ENCODE assay signal across 24 cellular contexts in genomic region chr6:96563853-96564252, GRCh38. TPM values are rescaled to one million over a fixed set of nuclear protein-coding genes. Genes with fewer than 3 reads are reported as not detected.
DNase-seq lines count a peak whose midpoint lies in the region; ATAC-seq and TF ChIP-seq lines count a peak whose summit lies in the region.
"Had no signal": no experiment of that assay in that cellular context is flagged by ENCODE, and none has a peak within 500 bp of the region (broad histone marks: within the 10 kb centered on the region; RNA-seq: fewer than 3 reads in every experiment).

No MANE protein-coding gene starts in this region.

- no peak for TF ChIP-seq CTCF in nephron (IDR thresholded peaks at IDR 0.05; ENCODE audit: unreplicated experiment in 3 of 3)
- TF ChIP-seq CTCF in activated CD8-positive, alpha-beta T cell treated with anti-CD3 and anti-CD28 coated beads for 36 hours (IDR thresholded peaks at IDR 0.05), result no peak

- DNase-seq in iPS-NIHi11 (ENCODE audit: low spot score) (no peak), MG63 (no peak)
- DNase-seq in activated CD8-positive, alpha-beta T cell treated with anti-CD3 and anti-CD28 coated beads for 36 hours, result no peak
- no peak for DNase-seq in stimulated activated CD4-positive, alpha-beta T cell treated with anti-CD3 and anti-CD28 coated beads, Interleukin-12 subunit alpha, Interleukin-12 subunit beta, amount 100 ng/mL, for 4 hours
- DNase-seq: ACHN; activated B cell treated with CpG ODN at 0.5 μM for 24 hours; activated CD4-positive, alpha-beta memory T cell treated with anti-CD3 and anti-CD28 coated beads, Interleukin-2, amount 10 ng/mL, durations not matched to agents 7 days and 5 days; activated naive CD4-positive, alpha-beta T cell treated with anti-CD3 and anti-CD28 coated beads, Interleukin-2, amount 10 ng/mL, durations not matched to agents 7 days and 5 days; activated T-cell treated with anti-CD3 and anti-CD28 coated beads, Interleukin-2, amount 50 U/mL, for 24 hours; Calu3; effector CD8-positive, alpha-beta T cell; mucosa of descending colon; NCI-H1105 treated with DMSO at 0.1 percent for 48 hours; NCI-H2107; NCI-H510A; spleen; stimulated activated CD4-positive, alpha-beta T cell treated with anti-CD3 and anti-CD28 coated beads, Interleukin-4, amount 100 ng/mL, for 4 hours had no signal

- H3K4me3 ChIP-seq in MG63, result no peak overlapping the region
- H3K4me3 ChIP-seq: BLaER1 treated with 17β-estradiol and CSF1 and Interleukin-3, amounts not matched to agents 10 nM and 100 nM; mucosa of descending colon had no signal

- no peaks in the 10 kb centered on the region for H3K36me3 ChIP-seq in MG63
- H3K36me3 ChIP-seq: BLaER1 treated with 17β-estradiol and CSF1 and Interleukin-3, amounts not matched to agents 10 nM and 100 nM; spleen had no signal

- intact Hi-C loops in activated CD8-positive, alpha-beta T cell treated with anti-CD3 and anti-CD28 coated beads for 36 hours (cut with micrococcal nuclease), result no loop called here

- peaks cover 4% of the 10 kb centered on the region for H3K27me3 Mint-ChIP-seq in nephron (ENCODE audit: low read depth)
- peaks cover 11% of the 10 kb centered on the region for H3K27me3 Mint-ChIP-seq in activated CD8-positive, alpha-beta T cell treated with anti-CD3 and anti-CD28 coated beads for 36 hours

- POLR2A ChIA-PET in activated CD8-positive, alpha-beta T cell treated with anti-CD3 and anti-CD28 coated beads for 36 hours (lab: Charles Lee), result no interaction called here

- peak overlapping the region in 2 of 3 experiments; percentile 43 to 61 for H3K4me3 Mint-ChIP-seq in nephron
- no peak overlapping the region for H3K4me3 Mint-ChIP-seq in activated CD8-positive, alpha-beta T cell treated with anti-CD3 and anti-CD28 coated beads for 36 hours
- H3K4me3 Mint-ChIP-seq: activated B cell treated with CpG ODN at 0.5 μM for 24 hours; activated CD4-positive, alpha-beta memory T cell treated with anti-CD3 and anti-CD28 coated beads, Interleukin-2, amount 10 ng/mL, durations not matched to agents 7 days and 5 days; activated naive CD4-positive, alpha-beta T cell treated with anti-CD3 and anti-CD28 coated beads, Interleukin-2, amount 10 ng/mL, durations not matched to agents 7 days and 5 days; activated T-cell treated with anti-CD3 and anti-CD28 coated beads, Interleukin-2, amount 50 U/mL, for 24 hours had no signal

- H3K4me1 Mint-ChIP-seq in nephron, result peaks cover 3% of the 10 kb centered on the region
- peaks cover 3% of the 10 kb centered on the region for H3K4me1 Mint-ChIP-seq in activated CD8-positive, alpha-beta T cell treated with anti-CD3 and anti-CD28 coated beads for 36 hours (ENCODE audit: low read depth)
- H3K4me1 Mint-ChIP-seq: activated B cell treated with CpG ODN at 0.5 μM for 24 hours; activated CD4-positive, alpha-beta memory T cell treated with anti-CD3 and anti-CD28 coated beads, Interleukin-2, amount 10 ng/mL, durations not matched to agents 7 days and 5 days; activated naive CD4-positive, alpha-beta T cell treated with anti-CD3 and anti-CD28 coated beads, Interleukin-2, amount 10 ng/mL, durations not matched to agents 7 days and 5 days had no signal

- no peaks in the 10 kb centered on the region for H3K27me3 ChIP-seq in MG63
- H3K27me3 ChIP-seq: BLaER1 treated with 17β-estradiol and CSF1 and Interleukin-3, amounts not matched to agents 10 nM and 100 nM; spleen had no signal

- H3K9me3 ChIP-seq in MG63, result peaks cover 2% of the 10 kb centered on the region; the same call in 1 of the 2 replicates
- H3K9me3 ChIP-seq: BLaER1 treated with 17β-estradiol and CSF1 and Interleukin-3, amounts not matched to agents 10 nM and 100 nM; mucosa of descending colon had no signal

- H3K36me3 Mint-ChIP-seq in nephron (ENCODE audit: low read depth), result no peaks in the 10 kb centered on the region
- no peaks in the 10 kb centered on the region for H3K36me3 Mint-ChIP-seq in activated CD8-positive, alpha-beta T cell treated with anti-CD3 and anti-CD28 coated beads for 36 hours (ENCODE audit: low read depth)
- H3K36me3 Mint-ChIP-seq: activated naive CD4-positive, alpha-beta T cell treated with anti-CD3 and anti-CD28 coated beads, Interleukin-2, amount 10 ng/mL, durations not matched to agents 7 days and 5 days had no signal

- ATAC-seq in GM18511 (IDR thresholded peaks at IDR 0.05; ENCODE audit: unreplicated experiment), result peak; percentile 54
- peak; percentile 65 for ATAC-seq in GM19395 (IDR thresholded peaks at IDR 0.05; ENCODE audit: unreplicated experiment)
- ATAC-seq in HG03159 (IDR thresholded peaks at IDR 0.05; ENCODE audit: unreplicated experiment), result peak; percentile 81
- ATAC-seq in activated CD8-positive, alpha-beta T cell treated with anti-CD3 and anti-CD28 coated beads for 36 hours, result no peak
- ATAC-seq: HepG2, mucosa of descending colon had no signal

- peak overlapping the region in 1 of 3 experiments; percentile 91 for H3K27ac Mint-ChIP-seq in nephron
- no peak overlapping the region for H3K27ac Mint-ChIP-seq in activated CD8-positive, alpha-beta T cell treated with anti-CD3 and anti-CD28 coated beads for 36 hours
- H3K27ac Mint-ChIP-seq: activated B cell treated with CpG ODN at 0.5 μM for 24 hours; activated CD4-positive, alpha-beta memory T cell treated with anti-CD3 and anti-CD28 coated beads, Interleukin-2, amount 10 ng/mL, durations not matched to agents 7 days and 5 days; activated naive CD4-positive, alpha-beta T cell treated with anti-CD3 and anti-CD28 coated beads, Interleukin-2, amount 10 ng/mL, durations not matched to agents 7 days and 5 days; activated T-cell treated with anti-CD3 and anti-CD28 coated beads, Interleukin-2, amount 50 U/mL, for 24 hours had no signal

- CTCF ChIA-PET in activated CD8-positive, alpha-beta T cell treated with anti-CD3 and anti-CD28 coated beads for 36 hours (lab: Charles Lee), result interaction anchor here (1.3 kb wide), 1 partner anchor 11 kb away, joined by 3 read pairs; no protein-coding TSS in a partner anchor

- H3K9me3 Mint-ChIP-seq in nephron, result peaks cover 4% of the 10 kb centered on the region
- H3K9me3 Mint-ChIP-seq in activated CD8-positive, alpha-beta T cell treated with anti-CD3 and anti-CD28 coated beads for 36 hours, result no peaks in the 10 kb centered on the region
- H3K9me3 Mint-ChIP-seq: activated CD4-positive, alpha-beta memory T cell treated with anti-CD3 and anti-CD28 coated beads, Interleukin-2, amount 10 ng/mL, durations not matched to agents 7 days and 5 days; activated naive CD4-positive, alpha-beta T cell treated with anti-CD3 and anti-CD28 coated beads, Interleukin-2, amount 10 ng/mL, durations not matched to agents 7 days and 5 days had no signal

RNA-seq across cellular contexts. Expression of gene FHL5, which starts 0.9 kb away (rescaled TPM):
- not detected for total RNA-seq in activated CD8-positive, alpha-beta T cell treated with anti-CD3 and anti-CD28 coated beads for 36 hours
- not detected in 2 replicates for total RNA-seq in MG63 (2014; rRNA removed; shearing (Covaris generic); ENCODE audit: low replicate concordance)
- total RNA-seq: activated B cell treated with CpG ODN at 0.5 μM for 24 hours; activated CD4-positive, alpha-beta memory T cell treated with anti-CD3 and anti-CD28 coated beads, Interleukin-2, amount 10 ng/mL, durations not matched to agents 7 days and 5 days; Calu3; H4; HepG2 had no signal

RNA-seq across cellular contexts. Expression of gene UFL1, which starts 42.2 kb away (rescaled TPM):
- 10 to 100 TPM; 28.6 to 30.8 TPM for total RNA-seq in activated CD8-positive, alpha-beta T cell treated with anti-CD3 and anti-CD28 coated beads for 36 hours
- total RNA-seq in MG63 (2014; rRNA removed; shearing (Covaris generic); ENCODE audit: low replicate concordance), result 12.6 and 13.8 TPM in 2 replicates
